Comparison of ENCODE assay signal across 1 cellular context in the genomic region with DNA sequence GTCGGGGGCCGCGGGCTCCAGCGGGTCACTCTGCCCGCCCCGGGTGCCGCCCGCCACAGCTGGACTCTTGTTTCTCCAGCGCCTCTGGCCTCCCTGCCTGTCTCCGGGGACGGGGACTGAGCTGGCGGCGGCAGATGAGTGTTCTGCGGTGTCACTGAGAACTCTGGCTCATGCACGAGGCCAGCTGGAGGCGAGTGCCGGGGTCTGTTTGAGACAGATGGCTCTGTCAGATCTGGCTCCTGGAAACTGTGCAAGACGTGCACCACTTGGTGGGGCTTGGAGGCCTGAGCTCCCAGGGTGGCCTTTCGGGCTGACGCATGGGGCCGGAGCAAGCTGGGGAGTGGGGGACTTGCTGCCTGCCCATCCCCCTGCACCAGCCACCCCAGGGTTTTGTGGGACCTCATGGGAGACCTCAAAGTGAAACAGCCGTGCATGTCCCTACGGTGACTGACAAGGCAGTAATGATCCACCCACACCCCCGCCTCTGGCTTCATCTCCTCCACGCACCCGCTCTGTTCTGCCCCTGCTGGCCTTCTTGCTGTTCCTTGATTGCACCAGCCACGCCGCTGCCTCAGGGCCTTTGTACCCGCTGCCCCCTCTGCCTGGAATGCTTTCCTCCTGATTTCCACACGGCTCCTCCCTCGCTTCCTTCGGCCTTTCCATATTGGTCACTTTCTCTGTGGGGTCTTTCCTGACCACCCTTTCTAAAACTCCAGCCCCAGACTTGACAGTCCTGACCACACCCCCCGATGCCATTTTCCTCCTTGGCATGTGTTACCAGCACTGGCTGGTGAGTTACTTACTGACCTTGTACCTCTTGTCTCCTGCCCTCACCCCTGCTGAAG.
TF ChIP-seq lines count a peak whose summit lies in the region.

No MANE protein-coding gene starts in this region.

TF ChIP-seq in K562, 482 proteins besides CTCF, POLR2A, EP300 and RAD21 (continued from another document and continues in another):
- TF ChIP-seq, protein P1, sequence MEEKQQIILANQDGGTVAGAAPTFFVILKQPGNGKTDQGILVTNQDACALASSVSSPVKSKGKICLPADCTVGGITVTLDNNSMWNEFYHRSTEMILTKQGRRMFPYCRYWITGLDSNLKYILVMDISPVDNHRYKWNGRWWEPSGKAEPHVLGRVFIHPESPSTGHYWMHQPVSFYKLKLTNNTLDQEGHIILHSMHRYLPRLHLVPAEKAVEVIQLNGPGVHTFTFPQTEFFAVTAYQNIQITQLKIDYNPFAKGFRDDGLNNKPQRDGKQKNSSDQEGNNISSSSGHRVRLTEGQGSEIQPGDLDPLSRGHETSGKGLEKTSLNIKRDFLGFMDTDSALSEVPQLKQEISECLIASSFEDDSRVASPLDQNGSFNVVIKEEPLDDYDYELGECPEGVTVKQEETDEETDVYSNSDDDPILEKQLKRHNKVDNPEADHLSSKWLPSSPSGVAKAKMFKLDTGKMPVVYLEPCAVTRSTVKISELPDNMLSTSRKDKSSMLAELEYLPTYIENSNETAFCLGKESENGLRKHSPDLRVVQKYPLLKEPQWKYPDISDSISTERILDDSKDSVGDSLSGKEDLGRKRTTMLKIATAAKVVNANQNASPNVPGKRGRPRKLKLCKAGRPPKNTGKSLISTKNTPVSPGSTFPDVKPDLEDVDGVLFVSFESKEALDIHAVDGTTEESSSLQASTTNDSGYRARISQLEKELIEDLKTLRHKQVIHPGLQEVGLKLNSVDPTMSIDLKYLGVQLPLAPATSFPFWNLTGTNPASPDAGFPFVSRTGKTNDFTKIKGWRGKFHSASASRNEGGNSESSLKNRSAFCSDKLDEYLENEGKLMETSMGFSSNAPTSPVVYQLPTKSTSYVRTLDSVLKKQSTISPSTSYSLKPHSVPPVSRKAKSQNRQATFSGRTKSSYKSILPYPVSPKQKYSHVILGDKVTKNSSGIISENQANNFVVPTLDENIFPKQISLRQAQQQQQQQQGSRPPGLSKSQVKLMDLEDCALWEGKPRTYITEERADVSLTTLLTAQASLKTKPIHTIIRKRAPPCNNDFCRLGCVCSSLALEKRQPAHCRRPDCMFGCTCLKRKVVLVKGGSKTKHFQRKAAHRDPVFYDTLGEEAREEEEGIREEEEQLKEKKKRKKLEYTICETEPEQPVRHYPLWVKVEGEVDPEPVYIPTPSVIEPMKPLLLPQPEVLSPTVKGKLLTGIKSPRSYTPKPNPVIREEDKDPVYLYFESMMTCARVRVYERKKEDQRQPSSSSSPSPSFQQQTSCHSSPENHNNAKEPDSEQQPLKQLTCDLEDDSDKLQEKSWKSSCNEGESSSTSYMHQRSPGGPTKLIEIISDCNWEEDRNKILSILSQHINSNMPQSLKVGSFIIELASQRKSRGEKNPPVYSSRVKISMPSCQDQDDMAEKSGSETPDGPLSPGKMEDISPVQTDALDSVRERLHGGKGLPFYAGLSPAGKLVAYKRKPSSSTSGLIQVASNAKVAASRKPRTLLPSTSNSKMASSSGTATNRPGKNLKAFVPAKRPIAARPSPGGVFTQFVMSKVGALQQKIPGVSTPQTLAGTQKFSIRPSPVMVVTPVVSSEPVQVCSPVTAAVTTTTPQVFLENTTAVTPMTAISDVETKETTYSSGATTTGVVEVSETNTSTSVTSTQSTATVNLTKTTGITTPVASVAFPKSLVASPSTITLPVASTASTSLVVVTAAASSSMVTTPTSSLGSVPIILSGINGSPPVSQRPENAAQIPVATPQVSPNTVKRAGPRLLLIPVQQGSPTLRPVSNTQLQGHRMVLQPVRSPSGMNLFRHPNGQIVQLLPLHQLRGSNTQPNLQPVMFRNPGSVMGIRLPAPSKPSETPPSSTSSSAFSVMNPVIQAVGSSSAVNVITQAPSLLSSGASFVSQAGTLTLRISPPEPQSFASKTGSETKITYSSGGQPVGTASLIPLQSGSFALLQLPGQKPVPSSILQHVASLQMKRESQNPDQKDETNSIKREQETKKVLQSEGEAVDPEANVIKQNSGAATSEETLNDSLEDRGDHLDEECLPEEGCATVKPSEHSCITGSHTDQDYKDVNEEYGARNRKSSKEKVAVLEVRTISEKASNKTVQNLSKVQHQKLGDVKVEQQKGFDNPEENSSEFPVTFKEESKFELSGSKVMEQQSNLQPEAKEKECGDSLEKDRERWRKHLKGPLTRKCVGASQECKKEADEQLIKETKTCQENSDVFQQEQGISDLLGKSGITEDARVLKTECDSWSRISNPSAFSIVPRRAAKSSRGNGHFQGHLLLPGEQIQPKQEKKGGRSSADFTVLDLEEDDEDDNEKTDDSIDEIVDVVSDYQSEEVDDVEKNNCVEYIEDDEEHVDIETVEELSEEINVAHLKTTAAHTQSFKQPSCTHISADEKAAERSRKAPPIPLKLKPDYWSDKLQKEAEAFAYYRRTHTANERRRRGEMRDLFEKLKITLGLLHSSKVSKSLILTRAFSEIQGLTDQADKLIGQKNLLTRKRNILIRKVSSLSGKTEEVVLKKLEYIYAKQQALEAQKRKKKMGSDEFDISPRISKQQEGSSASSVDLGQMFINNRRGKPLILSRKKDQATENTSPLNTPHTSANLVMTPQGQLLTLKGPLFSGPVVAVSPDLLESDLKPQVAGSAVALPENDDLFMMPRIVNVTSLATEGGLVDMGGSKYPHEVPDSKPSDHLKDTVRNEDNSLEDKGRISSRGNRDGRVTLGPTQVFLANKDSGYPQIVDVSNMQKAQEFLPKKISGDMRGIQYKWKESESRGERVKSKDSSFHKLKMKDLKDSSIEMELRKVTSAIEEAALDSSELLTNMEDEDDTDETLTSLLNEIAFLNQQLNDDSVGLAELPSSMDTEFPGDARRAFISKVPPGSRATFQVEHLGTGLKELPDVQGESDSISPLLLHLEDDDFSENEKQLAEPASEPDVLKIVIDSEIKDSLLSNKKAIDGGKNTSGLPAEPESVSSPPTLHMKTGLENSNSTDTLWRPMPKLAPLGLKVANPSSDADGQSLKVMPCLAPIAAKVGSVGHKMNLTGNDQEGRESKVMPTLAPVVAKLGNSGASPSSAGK (IDR thresholded peaks at IDR 0.05) = no peak; the same call in 1 of the 2 replicates
- TF ChIP-seq, protein P2, sequence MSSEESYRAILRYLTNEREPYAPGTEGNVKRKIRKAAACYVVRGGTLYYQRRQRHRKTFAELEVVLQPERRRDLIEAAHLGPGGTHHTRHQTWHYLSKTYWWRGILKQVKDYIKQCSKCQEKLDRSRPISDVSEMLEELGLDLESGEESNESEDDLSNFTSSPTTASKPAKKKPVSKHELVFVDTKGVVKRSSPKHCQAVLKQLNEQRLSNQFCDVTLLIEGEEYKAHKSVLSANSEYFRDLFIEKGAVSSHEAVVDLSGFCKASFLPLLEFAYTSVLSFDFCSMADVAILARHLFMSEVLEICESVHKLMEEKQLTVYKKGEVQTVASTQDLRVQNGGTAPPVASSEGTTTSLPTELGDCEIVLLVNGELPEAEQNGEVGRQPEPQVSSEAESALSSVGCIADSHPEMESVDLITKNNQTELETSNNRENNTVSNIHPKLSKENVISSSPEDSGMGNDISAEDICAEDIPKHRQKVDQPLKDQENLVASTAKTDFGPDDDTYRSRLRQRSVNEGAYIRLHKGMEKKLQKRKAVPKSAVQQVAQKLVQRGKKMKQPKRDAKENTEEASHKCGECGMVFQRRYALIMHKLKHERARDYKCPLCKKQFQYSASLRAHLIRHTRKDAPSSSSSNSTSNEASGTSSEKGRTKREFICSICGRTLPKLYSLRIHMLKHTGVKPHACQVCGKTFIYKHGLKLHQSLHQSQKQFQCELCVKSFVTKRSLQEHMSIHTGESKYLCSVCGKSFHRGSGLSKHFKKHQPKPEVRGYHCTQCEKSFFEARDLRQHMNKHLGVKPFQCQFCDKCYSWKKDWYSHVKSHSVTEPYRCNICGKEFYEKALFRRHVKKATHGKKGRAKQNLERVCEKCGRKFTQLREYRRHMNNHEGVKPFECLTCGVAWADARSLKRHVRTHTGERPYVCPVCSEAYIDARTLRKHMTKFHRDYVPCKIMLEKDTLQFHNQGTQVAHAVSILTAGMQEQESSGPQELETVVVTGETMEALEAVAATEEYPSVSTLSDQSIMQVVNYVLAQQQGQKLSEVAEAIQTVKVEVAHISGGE (CRISPR knock-in tag; IDR thresholded peaks at IDR 0.05) = no peak
- TF ChIP-seq MTA2 (IDR thresholded peaks at IDR 0.05; ENCODE audit: low read depth) (no peak; the same call in 1 of the 2 replicates), MCM2 (IDR thresholded peaks at IDR 0.05; ENCODE audit: low read depth) (no peak), SAP30 (IDR thresholded peaks at IDR 0.05; ENCODE audit: borderline replicate concordance, insufficient read depth, low read depth, low read length, poor library complexity, severe bottlenecking) (peak; percentile 47), FOXK2 (conservative IDR thresholded peaks at IDR 0.05 in 1 of 2, IDR thresholded peaks at IDR 0.05 in 1 of 2; ENCODE audit: low read depth in 2 of 2) (no peak), NFE2 (IDR thresholded peaks at IDR 0.05; ENCODE audit: low read depth) (no peak), KLF13 (tag; IDR thresholded peaks at IDR 0.05; ENCODE audit: borderline replicate concordance, low read depth) (no peak), ZNF274 (IDR thresholded peaks at IDR 0.05; ENCODE audit: borderline replicate concordance, low read depth, low read length) (no peak), SAFB (IDR thresholded peaks at IDR 0.05; ENCODE audit: borderline replicate concordance, low read depth, low read length) (no peak), ZNF140 (CRISPR knock-in tag; IDR thresholded peaks at IDR 0.05) (no peak), POLR2B (IDR thresholded peaks at IDR 0.05; ENCODE audit: low read depth, partially characterized antibody) (no peak), NFE2L1 (tag; IDR thresholded peaks at IDR 0.05; ENCODE audit: borderline replicate concordance, low read depth) (no peak), ZNF134 (CRISPR knock-in tag; conservative IDR thresholded peaks at IDR 0.05) (no peak), ZNF699 (CRISPR knock-in tag; IDR thresholded peaks at IDR 0.05; ENCODE audit: insufficient replicate concordance) (no peak)
- TF ChIP-seq, protein P3, sequence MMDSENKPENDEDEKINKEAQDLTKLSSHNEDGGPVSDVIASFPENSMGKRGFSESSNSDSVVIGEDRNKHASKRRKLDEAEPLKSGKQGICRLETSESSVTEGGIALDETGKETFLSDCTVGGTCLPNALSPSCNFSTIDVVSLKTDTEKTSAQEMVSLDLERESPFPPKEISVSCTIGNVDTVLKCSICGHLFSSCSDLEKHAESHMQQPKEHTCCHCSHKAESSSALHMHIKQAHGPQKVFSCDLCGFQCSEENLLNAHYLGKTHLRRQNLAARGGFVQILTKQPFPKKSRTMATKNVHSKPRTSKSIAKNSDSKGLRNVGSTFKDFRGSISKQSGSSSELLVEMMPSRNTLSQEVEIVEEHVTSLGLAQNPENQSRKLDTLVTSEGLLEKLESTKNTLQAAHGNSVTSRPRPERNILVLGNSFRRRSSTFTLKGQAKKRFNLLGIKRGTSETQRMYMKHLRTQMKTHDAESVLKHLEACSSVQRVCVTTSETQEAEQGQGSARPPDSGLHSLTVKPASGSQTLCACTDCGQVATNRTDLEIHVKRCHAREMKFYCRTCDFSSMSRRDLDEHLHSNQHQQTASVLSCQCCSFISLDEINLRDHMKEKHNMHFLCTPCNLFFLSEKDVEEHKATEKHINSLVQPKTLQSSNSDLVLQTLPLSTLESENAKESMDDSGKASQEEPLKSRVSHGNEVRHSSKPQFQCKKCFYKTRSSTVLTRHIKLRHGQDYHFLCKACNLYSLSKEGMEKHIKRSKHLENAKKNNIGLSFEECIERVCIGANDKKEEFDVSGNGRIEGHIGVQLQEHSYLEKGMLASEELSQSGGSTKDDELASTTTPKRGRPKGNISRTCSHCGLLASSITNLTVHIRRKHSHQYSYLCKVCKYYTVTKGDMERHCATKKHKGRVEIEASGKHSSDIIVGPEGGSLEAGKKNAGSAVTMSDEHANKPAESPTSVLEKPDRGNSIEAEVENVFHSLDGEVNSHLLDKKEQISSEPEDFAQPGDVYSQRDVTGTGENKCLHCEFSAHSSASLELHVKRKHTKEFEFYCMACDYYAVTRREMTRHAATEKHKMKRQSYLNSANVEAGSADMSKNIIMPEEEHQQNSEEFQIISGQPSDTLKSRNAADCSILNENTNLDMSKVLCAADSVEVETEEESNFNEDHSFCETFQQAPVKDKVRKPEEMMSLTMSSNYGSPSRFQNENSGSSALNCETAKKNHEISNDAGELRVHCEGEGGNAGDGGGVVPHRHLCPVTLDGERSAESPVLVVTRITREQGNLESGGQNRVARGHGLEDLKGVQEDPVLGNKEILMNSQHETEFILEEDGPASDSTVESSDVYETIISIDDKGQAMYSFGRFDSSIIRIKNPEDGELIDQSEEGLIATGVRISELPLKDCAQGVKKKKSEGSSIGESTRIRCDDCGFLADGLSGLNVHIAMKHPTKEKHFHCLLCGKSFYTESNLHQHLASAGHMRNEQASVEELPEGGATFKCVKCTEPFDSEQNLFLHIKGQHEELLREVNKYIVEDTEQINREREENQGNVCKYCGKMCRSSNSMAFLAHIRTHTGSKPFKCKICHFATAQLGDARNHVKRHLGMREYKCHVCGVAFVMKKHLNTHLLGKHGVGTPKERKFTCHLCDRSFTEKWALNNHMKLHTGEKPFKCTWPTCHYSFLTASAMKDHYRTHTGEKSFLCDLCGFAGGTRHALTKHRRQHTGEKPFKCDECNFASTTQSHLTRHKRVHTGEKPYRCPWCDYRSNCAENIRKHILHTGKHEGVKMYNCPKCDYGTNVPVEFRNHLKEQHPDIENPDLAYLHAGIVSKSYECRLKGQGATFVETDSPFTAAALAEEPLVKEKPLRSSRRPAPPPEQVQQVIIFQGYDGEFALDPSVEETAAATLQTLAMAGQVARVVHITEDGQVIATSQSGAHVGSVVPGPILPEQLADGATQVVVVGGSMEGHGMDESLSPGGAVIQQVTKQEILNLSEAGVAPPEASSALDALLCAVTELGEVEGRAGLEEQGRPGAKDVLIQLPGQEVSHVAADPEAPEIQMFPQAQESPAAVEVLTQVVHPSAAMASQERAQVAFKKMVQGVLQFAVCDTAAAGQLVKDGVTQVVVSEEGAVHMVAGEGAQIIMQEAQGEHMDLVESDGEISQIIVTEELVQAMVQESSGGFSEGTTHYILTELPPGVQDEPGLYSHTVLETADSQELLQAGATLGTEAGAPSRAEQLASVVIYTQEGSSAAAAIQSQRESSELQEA (IDR thresholded peaks at IDR 0.05; ENCODE audit: low read depth) = no peak
- TF ChIP-seq, protein P4, sequence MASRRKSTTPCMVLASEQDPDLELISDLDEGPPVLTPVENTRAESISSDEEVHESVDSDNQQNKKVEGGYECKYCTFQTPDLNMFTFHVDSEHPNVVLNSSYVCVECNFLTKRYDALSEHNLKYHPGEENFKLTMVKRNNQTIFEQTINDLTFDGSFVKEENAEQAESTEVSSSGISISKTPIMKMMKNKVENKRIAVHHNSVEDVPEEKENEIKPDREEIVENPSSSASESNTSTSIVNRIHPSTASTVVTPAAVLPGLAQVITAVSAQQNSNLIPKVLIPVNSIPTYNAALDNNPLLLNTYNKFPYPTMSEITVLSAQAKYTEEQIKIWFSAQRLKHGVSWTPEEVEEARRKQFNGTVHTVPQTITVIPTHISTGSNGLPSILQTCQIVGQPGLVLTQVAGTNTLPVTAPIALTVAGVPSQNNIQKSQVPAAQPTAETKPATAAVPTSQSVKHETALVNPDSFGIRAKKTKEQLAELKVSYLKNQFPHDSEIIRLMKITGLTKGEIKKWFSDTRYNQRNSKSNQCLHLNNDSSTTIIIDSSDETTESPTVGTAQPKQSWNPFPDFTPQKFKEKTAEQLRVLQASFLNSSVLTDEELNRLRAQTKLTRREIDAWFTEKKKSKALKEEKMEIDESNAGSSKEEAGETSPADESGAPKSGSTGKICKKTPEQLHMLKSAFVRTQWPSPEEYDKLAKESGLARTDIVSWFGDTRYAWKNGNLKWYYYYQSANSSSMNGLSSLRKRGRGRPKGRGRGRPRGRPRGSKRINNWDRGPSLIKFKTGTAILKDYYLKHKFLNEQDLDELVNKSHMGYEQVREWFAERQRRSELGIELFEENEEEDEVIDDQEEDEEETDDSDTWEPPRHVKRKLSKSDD (conservative IDR thresholded peaks at IDR 0.05; ENCODE audit: low read length) = no peak
